In the genomic region with DNA sequence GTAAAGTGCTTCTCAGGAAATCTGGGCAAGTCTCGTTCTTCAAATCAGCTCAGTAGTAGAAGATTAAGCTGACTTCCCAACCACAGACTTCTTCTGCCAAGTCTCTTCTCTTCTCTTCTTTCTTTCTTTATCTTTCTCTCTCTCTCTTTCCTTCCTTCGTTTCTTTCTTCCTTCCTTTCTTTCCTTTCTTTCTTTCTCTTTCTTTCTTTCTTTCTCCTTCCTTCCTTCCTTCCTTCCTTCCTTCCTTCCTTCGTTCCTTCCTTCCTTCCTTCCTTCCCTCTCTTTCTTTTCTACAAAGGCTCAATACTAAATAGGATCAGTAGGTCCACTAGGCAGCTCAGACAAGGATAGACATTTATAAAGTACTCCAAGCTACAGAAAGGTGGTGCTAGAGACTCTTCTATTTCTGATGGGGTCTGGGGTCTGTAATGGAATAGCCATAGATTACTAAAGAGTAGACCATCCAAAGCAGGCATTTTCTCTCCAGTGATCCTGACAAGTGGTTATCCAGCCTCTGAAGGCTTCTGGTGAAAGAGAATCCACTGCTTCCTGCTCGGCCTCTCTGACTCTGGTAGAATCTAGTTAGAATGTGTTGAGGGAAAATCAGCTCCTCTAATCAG, we compare ENCODE assay signal across 8 cellular contexts.
A peak's percentile ranks its signal among the peaks of the same experiment; 100 is the strongest.
DNase-seq lines count a peak whose midpoint lies in the region; ATAC-seq and TF ChIP-seq lines count a peak whose summit lies in the region.

No MANE protein-coding gene starts in this region.

- H3K36me3 ChIP-seq in A673 (ENCODE audit: insufficient read depth, low read length, poor library complexity, severe bottlenecking) (no peaks in the 10 kb centered on the region), endodermal cell (ENCODE audit: control insufficient read depth, insufficient read depth, low read length) (no peaks in the 10 kb centered on the region), prostate gland (no peaks in the 10 kb centered on the region)

- peak; percentile 53 for ATAC-seq in GM18511 (IDR thresholded peaks at IDR 0.05; ENCODE audit: unreplicated experiment)

- H3K9ac ChIP-seq in endodermal cell (ENCODE audit: extremely low read depth, low read length, poor library complexity, severe bottlenecking): no peak overlapping the region

- CTCF ChIA-PET in A673 (lab: Charles Lee): interaction anchor here (0.5 to 1.8 kb wide), 10 partner anchors 36 to 1533 kb away, joined by 3 to 22 read pairs (median 4); no protein-coding TSS in a partner anchor

- H3K27me3 Mint-ChIP-seq in endodermal cell (ENCODE audit: insufficient read depth): peaks cover 18% of the 10 kb centered on the region

- H3K27me3 ChIP-seq in A673 (replicated peaks; ENCODE audit: insufficient read depth, low read depth, low read length, poor library complexity) (no peaks in the 10 kb centered on the region), endodermal cell (ENCODE audit: control insufficient read depth, insufficient read depth, low read length, poor library complexity, severe bottlenecking) (peaks cover 52% of the 10 kb centered on the region), prostate gland (replicated peaks; ENCODE audit: insufficient read depth) (no peaks in the 10 kb centered on the region)

- TF ChIP-seq CTCF in A673 (conservative IDR thresholded peaks at IDR 0.05; ENCODE audit: low read depth, low read length) (peak; percentile 77), endodermal cell (conservative IDR thresholded peaks at IDR 0.05) (peak; percentile 81), prostate gland (IDR thresholded peaks at IDR 0.05) (peak in 2 of 4 experiments; percentile 27 to 49)

- intact Hi-C loops in A673 (cut with micrococcal nuclease; ENCODE audit: unreplicated experiment): loop anchor here (1.0 to 10.0 kb wide), 4 partner anchors 135 to 1110 kb away; no protein-coding TSS in a partner anchor
- intact Hi-C loops in prostate gland (cut with DNase I): loop anchor here (5.0 kb wide), 1 partner anchor 675 kb away; no protein-coding TSS in a partner anchor
- intact Hi-C loops in cardiac septum (cut with DNase I): loop anchor here (5.0 kb wide), 1 partner anchor 680 kb away; no protein-coding TSS in a partner anchor
- intact Hi-C loops in head of caudate nucleus (cut with DNase I): loop anchor here (10.0 kb wide), 1 partner anchor 672 kb away; no protein-coding TSS in a partner anchor

- H3K9me3 ChIP-seq in A673 (ENCODE audit: low read depth, low read length, poor library complexity, severe bottlenecking) (no peaks in the 10 kb centered on the region), endodermal cell (ENCODE audit: control insufficient read depth, low read length) (no peaks in the 10 kb centered on the region), prostate gland (no peaks in the 10 kb centered on the region)

- no peak overlapping the region for H3K27ac Mint-ChIP-seq in endodermal cell

- H3K4me3 Mint-ChIP-seq in endodermal cell: no peak overlapping the region

- H3K4me3 ChIP-seq in A673 (ENCODE audit: low read depth, low read length, poor library complexity, severe bottlenecking) (no peak overlapping the region), endodermal cell (ENCODE audit: low read length) (no peak overlapping the region), prostate gland (no peak overlapping the region)

- no peaks in the 10 kb centered on the region for H3K4me1 Mint-ChIP-seq in endodermal cell

- POLR2A ChIA-PET in A673 (lab: Charles Lee; ENCODE audit: low non-redundant PET): interaction anchor here (0.6 kb wide), 1 partner anchor 138 kb away, joined by 11 read pairs; no protein-coding TSS in a partner anchor

- WGBS in endodermal cell (ENCODE audit: insufficient coverage in 1 of 2, insufficient read length in 1 of 2), 2 experiments: 65 to 100% methylated on average over 2 to 4 of the region's 4 CpGs
- WGBS in prostate gland: 77% methylated on average over 4 of the region's 4 CpGs

- peaks cover 88% of the 10 kb centered on the region for H3K4me1 ChIP-seq in A673 (ENCODE audit: insufficient read depth, low read length, poor library complexity, severe bottlenecking)
- no peaks in the 10 kb centered on the region for H3K4me1 ChIP-seq in endodermal cell (ENCODE audit: control insufficient read depth, insufficient read depth, low read length)
- no peaks in the 10 kb centered on the region for H3K4me1 ChIP-seq in prostate gland (replicated peaks)

- no TSS peak for BruUV-seq in A673 (replicated peaks; lab: Mats Ljungman, UMichigan)

- no peak for TF ChIP-seq POLR2A in prostate gland (IDR thresholded peaks at IDR 0.05)

- no peaks in the 10 kb centered on the region for H3K9me3 Mint-ChIP-seq in endodermal cell

- H3K27ac ChIP-seq in A673 (ENCODE audit: low read depth, low read length, poor library complexity, severe bottlenecking): peak overlapping the region; percentile 78
- H3K27ac ChIP-seq in endodermal cell (ENCODE audit: low read depth, low read length): no peak overlapping the region
- H3K27ac ChIP-seq in prostate gland: no peak overlapping the region

- DNase-seq in A673 (ENCODE audit: low spot score) (peak; percentile 88), NCI-H69 (lab: John Stamatoyannopoulos, UW) (peak; percentile 87), endodermal cell (no peak), prostate gland (ENCODE audit: low spot score) (no peak), cardiac septum (ENCODE audit: low spot score) (no peak), head of caudate nucleus (no peak)
- no peak for DNase-seq in effector CD4-positive, alpha-beta T cell

- H3K36me3 Mint-ChIP-seq in endodermal cell (ENCODE audit: low read depth): no peaks in the 10 kb centered on the region

Comparison
In these comparisons a context has a peak if more than half of its experiments do, and no peak if none do; other contexts are left out.
1. DNase-seq: peak in A673 (single experiment) and NCI-H69 (single experiment); none in endodermal cell (single experiment), prostate gland (single experiment), cardiac septum (single experiment), effector CD4-positive, alpha-beta T cell (single experiment) and head of caudate nucleus (0 of 42).